Comparison of ENCODE assay signal across 20 cellular contexts in the genomic region with DNA sequence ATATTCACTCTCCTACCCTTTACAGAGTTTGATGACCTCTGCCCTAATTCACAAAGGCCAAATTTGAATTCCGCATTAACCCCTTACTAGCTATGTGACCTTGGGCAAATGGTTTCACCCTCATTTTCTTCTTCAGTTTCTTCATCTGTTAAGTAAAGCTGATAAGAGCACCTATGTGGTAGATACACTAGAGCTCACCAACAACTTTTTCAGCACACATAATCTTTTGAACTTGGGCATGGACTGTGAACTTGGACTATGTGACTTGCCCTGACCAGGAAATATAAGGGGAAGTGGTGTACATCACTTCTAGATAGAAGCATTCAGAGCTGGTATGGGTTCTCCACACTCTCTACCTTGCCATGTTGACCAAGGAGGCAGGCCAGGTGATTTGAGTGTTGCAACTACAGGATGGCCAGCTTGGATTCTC.
DNase-seq lines count a peak whose midpoint lies in the region; ATAC-seq, FAIRE-seq and TF ChIP-seq lines count a peak whose summit lies in the region.
"Had no signal": no experiment of that assay in that cellular context is flagged by ENCODE, and none has a peak within 500 bp of the region (broad histone marks: within the 10 kb centered on the region; RNA-seq: fewer than 3 reads in every experiment).

No MANE protein-coding gene starts in this region.

- H3K79me2 ChIP-seq in HepG2 (ENCODE audit: insufficient read depth, low read length) (no peaks in the 10 kb centered on the region), parathyroid adenoma (no peaks in the 10 kb centered on the region)

- H3K36me3 Mint-ChIP-seq in Caco-2 (ENCODE audit: insufficient read depth, unreplicated experiment) (peaks cover 6% of the 10 kb centered on the region), chondrocyte (ENCODE audit: low read depth) (peaks cover 2% of the 10 kb centered on the region)

- H3K4me1 ChIP-seq in Caco-2 = peaks cover 51% of the 10 kb centered on the region
- peaks cover 48% of the 10 kb centered on the region for H3K4me1 ChIP-seq in body of pancreas
- peaks cover 87% of the 10 kb centered on the region for H3K4me1 ChIP-seq in HepG2 (ENCODE audit: insufficient read depth, low read length)
- H3K4me1 ChIP-seq in parathyroid adenoma = peaks cover 83% of the 10 kb centered on the region
- H3K4me1 ChIP-seq in psoas muscle = peaks cover 11% of the 10 kb centered on the region

- no peak overlapping the region for H3K4me3 Mint-ChIP-seq in Caco-2 (ENCODE audit: unreplicated experiment)
- no peak overlapping the region for H3K4me3 Mint-ChIP-seq in chondrocyte (ENCODE audit: unreplicated experiment)

- TF ChIP-seq EP300 in HepG2 (IDR thresholded peaks at IDR 0.05; ENCODE audit: low read depth in 2 of 2, low read length in 2 of 2) = no peak
- no peak for TF ChIP-seq EP300 in HepG2 (CRISPR knock-in tag; IDR thresholded peaks at IDR 0.05; ENCODE audit: borderline replicate concordance)

- DNase-seq in Caco-2 = no peak
- no peak for DNase-seq in body of pancreas
- peak; percentile 49 for DNase-seq in HepG2 (ENCODE audit: low spot score)
- no peak for DNase-seq in psoas muscle
- no peak for DNase-seq in chondrocyte (ENCODE audit: low spot score)
- DNase-seq in Right ventricle myocardium superior = no peak
- DNase-seq: AML-193; GDM1; NCI-H1105; NCI-H2029 treated with DMSO at 0.1 percent for 48 hours; NCI-H226; NCI-H510A treated with DMSO at 0.1 percent for 48 hours; NCI-H748 treated with DMSO at 0.1 percent for 48 hours; NK-92 treated with Interleukin-12 subunit alpha and Interleukin-12 subunit beta, amount 100 ng/mL, for 24 hours had no signal

- in situ Hi-C loops in HepG2 (cut with HindIII; ENCODE audit: extremely low pct_ligation_motif_present, low pct_unique_long_range_greater_than_20kb) = no loop called here

- H3K4me2 ChIP-seq in HepG2 (ENCODE audit: low read depth, low read length) (peak overlapping the region; percentile 77), parathyroid adenoma (ENCODE audit: low read length) (peak overlapping the region; percentile 11)

- no TSS peak for BruUV-seq in Caco-2 (replicated peaks; lab: Mats Ljungman, UMichigan)
- no TSS peak for BruUV-seq in HepG2 (replicated peaks; lab: Mats Ljungman, UMichigan)

- H3K27me3 ChIP-seq in Caco-2 (replicated peaks; ENCODE audit: control insufficient read depth, insufficient read depth, low read length) = no peaks in the 10 kb centered on the region
- H3K27me3 ChIP-seq in body of pancreas = no peaks in the 10 kb centered on the region
- H3K27me3 ChIP-seq in HepG2 (ENCODE audit: control insufficient read depth in 1 of 2, insufficient read depth in 2 of 2, low read length in 2 of 2) = no peaks in the 10 kb centered on the region
- H3K27me3 ChIP-seq in parathyroid adenoma (ENCODE audit: control insufficient read depth, insufficient read depth, low read length) = no peaks in the 10 kb centered on the region
- no peaks in the 10 kb centered on the region for H3K27me3 ChIP-seq in psoas muscle (ENCODE audit: insufficient read depth in 3 of 3, low read length in 2 of 3)

- intact Hi-C loops in Caco-2 (cut with micrococcal nuclease; ENCODE audit: unreplicated experiment) (no loop called here), body of pancreas (cut with DNase I) (no loop called here), HepG2 (cut with micrococcal nuclease; ENCODE audit: unreplicated experiment) (loop anchor here (10.0 kb wide), 1 partner anchor 142 kb away; no protein-coding TSS in a partner anchor), psoas muscle (cut with DNase I) (no loop called here), Right ventricle myocardium superior (cut with DNase I) (no loop called here)

- H3K4me3 ChIP-seq in Caco-2 (ENCODE audit: low read depth, low read length) = no peak overlapping the region
- no peak overlapping the region for H3K4me3 ChIP-seq in body of pancreas
- H3K4me3 ChIP-seq in HepG2 (replicated peaks in 1 of 3; ENCODE audit: insufficient read depth in 1 of 3, low read depth in 2 of 3, low read length in 3 of 3) = peak overlapping the region in 2 of 3 experiments; percentile 33 to 56; a peak in 3 of 6 replicates
- H3K4me3 ChIP-seq in parathyroid adenoma (ENCODE audit: low read depth, low read length) = no peak overlapping the region
- no peak overlapping the region for H3K4me3 ChIP-seq in psoas muscle

- peak; percentile 56 for FAIRE-seq in HepG2 (lab: Jason Lieb, UNC)
- FAIRE-seq: D721Med, H54, RCC 7860 had no signal

- H3K9me3 ChIP-seq in Caco-2 (no peaks in the 10 kb centered on the region), body of pancreas (no peaks in the 10 kb centered on the region), HepG2 (ENCODE audit: low read length) (no peaks in the 10 kb centered on the region), parathyroid adenoma (ENCODE audit: control insufficient read depth, low read length) (no peaks in the 10 kb centered on the region), psoas muscle (no peaks in the 10 kb centered on the region)

- no peak overlapping the region for H3K9ac ChIP-seq in HepG2 (ENCODE audit: insufficient read depth, low read depth, low read length)
- H3K9ac ChIP-seq in parathyroid adenoma = no peak overlapping the region

- TF ChIP-seq POLR2A in body of pancreas (IDR thresholded peaks at IDR 0.05) = no peak
- TF ChIP-seq POLR2A in HepG2 (IDR thresholded peaks at IDR 0.05; ENCODE audit: insufficient read depth in 1 of 2, low read depth in 2 of 2, low read length in 2 of 2) = no peak
- TF ChIP-seq POLR2A in GM18505 (IDR thresholded peaks at IDR 0.05; ENCODE audit: borderline replicate concordance, extremely low read depth, insufficient read depth, insufficient read length) = no peak

- H3K4me1 Mint-ChIP-seq in Caco-2 (ENCODE audit: low read depth, unreplicated experiment) (peaks cover 43% of the 10 kb centered on the region), chondrocyte (ENCODE audit: low read depth) (peaks cover 35% of the 10 kb centered on the region)

- H3K27ac ChIP-seq in body of pancreas (peak overlapping the region; percentile 67 to 84 (median 80)), HepG2 (ENCODE audit: extremely low read length, insufficient read depth, low read length) (peak overlapping the region; percentile 69), parathyroid adenoma (peak overlapping the region; percentile 92), psoas muscle (no peak overlapping the region)
- H3K27ac ChIP-seq: C4-2B had no signal

- H3K27ac Mint-ChIP-seq in Caco-2 (ENCODE audit: unreplicated experiment) (peak overlapping the region; percentile 60), chondrocyte (ENCODE audit: unreplicated experiment) (no peak overlapping the region)

- H3K36me3 ChIP-seq in Caco-2 (ENCODE audit: control insufficient read depth, insufficient read depth, low read length) (no peaks in the 10 kb centered on the region), body of pancreas (replicated peaks in 1 of 2; ENCODE audit: insufficient read depth in 1 of 2, low read depth in 2 of 2) (no peaks in the 10 kb centered on the region), HepG2 (replicated peaks in 1 of 2; ENCODE audit: control insufficient read depth in 1 of 2, insufficient read depth in 2 of 2, low read length in 2 of 2) (no peaks in the 10 kb centered on the region), parathyroid adenoma (ENCODE audit: control insufficient read depth, insufficient read depth, low read length) (no peaks in the 10 kb centered on the region), psoas muscle (ENCODE audit: insufficient read depth in 1 of 2, low read depth in 1 of 2) (no peaks in the 10 kb centered on the region)

- H3K27me3 Mint-ChIP-seq in Caco-2 (ENCODE audit: insufficient read depth, unreplicated experiment) (no peaks in the 10 kb centered on the region), chondrocyte (ENCODE audit: low read depth) (no peaks in the 10 kb centered on the region)

- H3K9me3 Mint-ChIP-seq in Caco-2 (ENCODE audit: unreplicated experiment) = peaks cover 13% of the 10 kb centered on the region
- H3K9me3 Mint-ChIP-seq in chondrocyte (ENCODE audit: low read depth) = peaks cover 8% of the 10 kb centered on the region

- CTCF ChIA-PET in Caco-2 (lab: Charles Lee) = interaction anchor here (1.0 kb wide), 1 partner anchor 99 kb away, joined by 3 read pairs; no protein-coding TSS in a partner anchor
- CTCF ChIA-PET in HepG2 (lab: Yijun Ruan, JAX; ENCODE audit: low intra/inter-chr PET ratio, low total read pairs) = no interaction called here

- no peaks in the 10 kb centered on the region for H4K20me1 ChIP-seq in HepG2 (ENCODE audit: insufficient read depth, low read length)

- no peak for TF ChIP-seq RAD21 in HepG2 (CRISPR knock-in tag; IDR thresholded peaks at IDR 0.05)

- ATAC-seq in body of pancreas = no peak
- ATAC-seq in HepG2 = no peak
- ATAC-seq in psoas muscle = no peak
- no peak for ATAC-seq in Right ventricle myocardium superior (ENCODE audit: poor library complexity)
- ATAC-seq in GM18505 (IDR thresholded peaks at IDR 0.05; ENCODE audit: unreplicated experiment) = no peak

- POLR2A ChIA-PET in Caco-2 (lab: Charles Lee) (interaction anchor here (1.5 kb wide), 1 partner anchor 61 kb away, joined by 5 read pairs; a partner anchor contains a TSS), HepG2 (lab: Yijun Ruan, JAX) (interaction anchor here (0.9 to 5.1 kb wide), 23 partner anchors 8 to 210 kb away, joined by 3 to 45 read pairs (median 8); a partner anchor contains a TSS)

- TF ChIP-seq CTCF in Caco-2 (IDR thresholded peaks at IDR 0.05; ENCODE audit: insufficient read depth in 1 of 2, low read depth in 1 of 2, low read length in 1 of 2, severe bottlenecking in 1 of 2, unreplicated experiment in 1 of 2) (no peak), body of pancreas (IDR thresholded peaks at IDR 0.05) (no peak), HepG2 (CRISPR knock-in tag; IDR thresholded peaks at IDR 0.05) (no peak), parathyroid adenoma (IDR thresholded peaks at IDR 0.05) (no peak), psoas muscle (IDR thresholded peaks at IDR 0.05) (no peak), chondrocyte (IDR thresholded peaks at IDR 0.05) (no peak)

- 64 to 74% methylated on average over 1 of the region's 1 CpG for WGBS in body of pancreas, 2 donors
- 4% methylated on average over 1 of the region's 1 CpG for WGBS in HepG2 (ENCODE audit: low lambda C conversion rate)
- WGBS in psoas muscle, 3 donors = 95 to 100% (median 99%) methylated on average over 1 of the region's 1 CpG

- no peak overlapping the region for H2AFZ ChIP-seq in HepG2 (ENCODE audit: low read length)
- H2AFZ ChIP-seq in parathyroid adenoma = no peak overlapping the region

Comparison
In these comparisons a context has a peak if more than half of its experiments do, and no peak if none do; other contexts are left out.
1. H3K4me3 ChIP-seq: peak in HepG2 (2 of 3); none in Caco-2 (single experiment), body of pancreas (0 of 2), parathyroid adenoma (single experiment) and psoas muscle (single experiment).